ENCODE assay signal across 20 cellular contexts in genomic region chr12:116806845-116807440, GRCh38.
"Had no signal": no experiment of that assay in that cellular context is flagged by ENCODE, and none has a peak within 500 bp of the region (broad histone marks: within the 10 kb centered on the region; RNA-seq: fewer than 3 reads in every experiment).

No MANE protein-coding gene starts in this region.

- H3K4me3 Mint-ChIP-seq: activated naive CD4-positive, alpha-beta T cell treated with anti-CD3 and anti-CD28 coated beads for 36 hours; nephron had no signal

- H3K4me1 Mint-ChIP-seq: nephron had no signal

- H3K4me1 ChIP-seq: ascending aorta, breast epithelium, left ventricle myocardium inferior, prostate gland had no signal

- H3K27ac Mint-ChIP-seq: activated naive CD4-positive, alpha-beta T cell treated with anti-CD3 and anti-CD28 coated beads for 36 hours; activated T-helper 2 cell treated with anti-CD3 and anti-CD28 coated beads, Interferon-gamma antibody, Interleukin-2, Interleukin-4, amounts not matched to agents 10 μg/mL and 5 μg/mL and 100 μg/mL, durations not matched to agents 14 hours and 24 hours and 36 hours; nephron had no signal

- H3K9me3 ChIP-seq: ascending aorta, breast epithelium, left ventricle myocardium inferior, prostate gland had no signal

- H3K36me3 ChIP-seq: ascending aorta, breast epithelium, left ventricle myocardium inferior, prostate gland had no signal

- H3K27me3 ChIP-seq: ascending aorta, breast epithelium had no signal

- ATAC-seq: right cardiac atrium; stimulated activated naive CD8-positive, alpha-beta T cell treated with anti-CD3 and anti-CD28 coated beads, Interleukin-15, Interleukin-2, amounts not matched to agents 100 U/mL and 50 U/mL, for 24 hours had no signal

- FAIRE-seq: kidney had no signal

- DNase-seq: activated CD4-positive, alpha-beta T cell treated with anti-CD3 and anti-CD28 coated beads, Interleukin-2, amount 50 U/mL, for 48 hours; activated naive CD4-positive, alpha-beta T cell treated with anti-CD3 and anti-CD28 coated beads for 36 hours; dermis blood vessel endothelial cell; erythroblast; hippocampal formation; kidney; left ventricle myocardium inferior; mesenchymal stem cell; right cardiac atrium; stimulated activated CD4-positive, alpha-beta T cell treated with anti-CD3 and anti-CD28 coated beads, Interleukin-4, amount 100 ng/mL, for 4 hours; stimulated activated CD8-positive, alpha-beta memory T cell treated with anti-CD3 and anti-CD28 coated beads, Interleukin-4, amount 100 ng/mL, for 48 hours; stimulated activated naive CD8-positive, alpha-beta T cell treated with anti-CD3 and anti-CD28 coated beads, Interleukin-15, Interleukin-2, amounts not matched to agents 100 U/mL and 50 U/mL, for 24 hours; trophoblast cell had no signal

- H3K27ac ChIP-seq: ascending aorta, breast epithelium, left ventricle myocardium inferior, prostate gland, skin epidermis, VCaP had no signal

- H3K4me3 ChIP-seq: ascending aorta, breast epithelium, left ventricle myocardium inferior, prostate gland, skin epidermis had no signal

- H3K9me3 Mint-ChIP-seq: activated naive CD4-positive, alpha-beta T cell treated with anti-CD3 and anti-CD28 coated beads for 36 hours; activated T-helper 2 cell treated with anti-CD3 and anti-CD28 coated beads, Interferon-gamma antibody, Interleukin-2, Interleukin-4, amounts not matched to agents 10 μg/mL and 5 μg/mL and 100 μg/mL, durations not matched to agents 14 hours and 24 hours and 36 hours; nephron had no signal
